Comparison of ENCODE assay signal across 25 cellular contexts in genomic region chr14:31323419-31323818, GRCh38.
A peak's percentile ranks its signal among the peaks of the same experiment; 100 is the strongest.
DNase-seq lines count a peak whose midpoint lies in the region; ATAC-seq, FAIRE-seq and TF ChIP-seq lines count a peak whose summit lies in the region.
"Had no signal": no experiment of that assay in that cellular context is flagged by ENCODE, and none has a peak within 500 bp of the region (broad histone marks: within the 10 kb centered on the region; RNA-seq: fewer than 3 reads in every experiment).

No MANE protein-coding gene starts in this region.

- H3K27me3 Mint-ChIP-seq in WTC11 (ENCODE audit: low read depth), result no peaks in the 10 kb centered on the region
- no peaks in the 10 kb centered on the region for H3K27me3 Mint-ChIP-seq in endodermal cell (ENCODE audit: insufficient read depth)
- H3K27me3 Mint-ChIP-seq: CD4-positive, alpha-beta memory T cell; CD4-positive, CD25-positive, alpha-beta regulatory T cell; CD8-positive, alpha-beta memory T cell had no signal

- TF ChIP-seq CTCF in HepG2 (CRISPR knock-in tag; IDR thresholded peaks at IDR 0.05) (no peak), right lobe of liver (IDR thresholded peaks at IDR 0.05) (no peak), WTC11 (IDR thresholded peaks at IDR 0.05) (no peak), endodermal cell (conservative IDR thresholded peaks at IDR 0.05) (no peak)

- H3K79me2 ChIP-seq in HepG2 (ENCODE audit: insufficient read depth, low read length), result no peaks in the 10 kb centered on the region

- intact Hi-C loops in HepG2 (cut with micrococcal nuclease; ENCODE audit: unreplicated experiment), result no loop called here
- intact Hi-C loops in right lobe of liver (cut with DNase I), result no loop called here

- WGBS in HepG2 (ENCODE audit: low lambda C conversion rate), result 93% methylated on average over 2 of the region's 2 CpGs
- 87% methylated on average over 2 of the region's 2 CpGs for WGBS in right lobe of liver (ENCODE audit: insufficient coverage, low coverage, low lambda C conversion rate, missing lambda C conversion rate)
- no CpG with 5 or more reads among the region's 2 CpGs for WGBS in endodermal cell (ENCODE audit: insufficient coverage in 1 of 2, insufficient read length in 1 of 2), 2 experiments

- H3K27me3 ChIP-seq in HepG2 (ENCODE audit: control insufficient read depth in 1 of 2, insufficient read depth in 2 of 2, low read length in 2 of 2), result no peaks in the 10 kb centered on the region
- H3K27me3 ChIP-seq in right lobe of liver, result no peaks in the 10 kb centered on the region
- H3K27me3 ChIP-seq in endodermal cell (ENCODE audit: control insufficient read depth, insufficient read depth, low read length, poor library complexity, severe bottlenecking), result no peaks in the 10 kb centered on the region
- H3K27me3 ChIP-seq: BE2C, BLaER1 had no signal

- H3K4me1 Mint-ChIP-seq in WTC11, result no peaks in the 10 kb centered on the region
- no peaks in the 10 kb centered on the region for H3K4me1 Mint-ChIP-seq in endodermal cell
- H3K4me1 Mint-ChIP-seq: CD14-positive monocyte; CD8-positive, alpha-beta memory T cell had no signal

- POLR2A ChIA-PET in HepG2 (lab: Yijun Ruan, JAX), result interaction anchor here (0.9 kb wide), 1 partner anchor 116 kb away, joined by 3 read pairs; the partner anchor contains the start of gene HECTD1
- POLR2A ChIA-PET in WTC11 (lab: Charles Lee), result no interaction called here

- DNase-seq in HepG2 (ENCODE audit: low spot score) (no peak), right lobe of liver (no peak), WTC11 (ENCODE audit: low spot score) (no peak), activated T-cell treated with anti-CD3 and anti-CD28 coated beads for 4 hours (no peak), endodermal cell (no peak)
- DNase-seq: ACHN; BE2C; C1 segment of cervical spinal cord; CD4-positive, alpha-beta memory T cell; CD4-positive, CD25-positive, alpha-beta regulatory T cell; CD8-positive, alpha-beta memory T cell; COR-L47; DMS 273 treated with DMSO at 0.1 percent for 48 hours; DMS153; DMS53; DMS79; DND-41; EL; GDM1 had no signal

- no peak overlapping the region for H3K9ac ChIP-seq in HepG2 (ENCODE audit: insufficient read depth, low read depth, low read length)
- no peak overlapping the region for H3K9ac ChIP-seq in endodermal cell (ENCODE audit: extremely low read depth, low read length, poor library complexity, severe bottlenecking)
- H3K9ac ChIP-seq: BLaER1 had no signal

- in situ Hi-C loops in HepG2 (cut with HindIII; ENCODE audit: extremely low pct_ligation_motif_present, low pct_unique_long_range_greater_than_20kb), result no loop called here

- H3K4me1 ChIP-seq in HepG2 (ENCODE audit: insufficient read depth, low read length) (no peaks in the 10 kb centered on the region), right lobe of liver (peaks cover 0 to 18% (median 0%) of the 10 kb centered on the region in 4 donors), endodermal cell (ENCODE audit: control insufficient read depth, insufficient read depth, low read length) (no peaks in the 10 kb centered on the region)
- H3K4me1 ChIP-seq: BE2C, BLaER1 had no signal

- TF ChIP-seq POLR2A in HepG2 (IDR thresholded peaks at IDR 0.05; ENCODE audit: insufficient read depth in 1 of 2, low read depth in 2 of 2, low read length in 2 of 2) (no peak), right lobe of liver (IDR thresholded peaks at IDR 0.05) (no peak)

- CTCF ChIA-PET in HepG2 (lab: Yijun Ruan, JAX; ENCODE audit: low intra/inter-chr PET ratio, low total read pairs) (no interaction called here), WTC11 (lab: Charles Lee) (no interaction called here)

- peaks cover 6% of the 10 kb centered on the region for H3K36me3 Mint-ChIP-seq in WTC11
- H3K36me3 Mint-ChIP-seq in endodermal cell (ENCODE audit: low read depth), result peaks cover 8% of the 10 kb centered on the region

- ATAC-seq in HepG2, result no peak
- ATAC-seq in right lobe of liver, result no peak
- no peak for ATAC-seq in WTC11
- ATAC-seq: GM12878 had no signal

- BruUV-seq in HepG2 (replicated peaks; lab: Mats Ljungman, UMichigan), result no TSS peak

- H3K9me3 ChIP-seq in HepG2 (ENCODE audit: low read length) (no peaks in the 10 kb centered on the region), right lobe of liver (no peaks in the 10 kb centered on the region), endodermal cell (ENCODE audit: control insufficient read depth, low read length) (no peaks in the 10 kb centered on the region)
- H3K9me3 ChIP-seq: BE2C had no signal

- peaks cover 2 to 6% of the 10 kb centered on the region in 2 experiments; a peak in 2 of 5 replicates for H3K36me3 ChIP-seq in HepG2 (replicated peaks in 1 of 2; ENCODE audit: control insufficient read depth in 1 of 2, insufficient read depth in 2 of 2, low read length in 2 of 2)
- no peaks in the 10 kb centered on the region for H3K36me3 ChIP-seq in right lobe of liver
- peaks cover 8% of the 10 kb centered on the region for H3K36me3 ChIP-seq in endodermal cell (ENCODE audit: control insufficient read depth, insufficient read depth, low read length)
- H3K36me3 ChIP-seq: BLaER1 had no signal

- no peak overlapping the region for H2AFZ ChIP-seq in HepG2 (ENCODE audit: low read length)

- H3K4me3 Mint-ChIP-seq in WTC11, result no peak overlapping the region
- H3K4me3 Mint-ChIP-seq in endodermal cell, result no peak overlapping the region
- H3K4me3 Mint-ChIP-seq: CD14-positive monocyte; CD4-positive, alpha-beta memory T cell; CD4-positive, CD25-positive, alpha-beta regulatory T cell; CD8-positive, alpha-beta memory T cell had no signal

- H3K27ac Mint-ChIP-seq in WTC11 (0 out of 2 replicates have a peak overlapping the region, but pooled peaks have one; percentile 57), endodermal cell (no peak overlapping the region)
- H3K27ac Mint-ChIP-seq: CD14-positive monocyte; CD4-positive, CD25-positive, alpha-beta regulatory T cell had no signal

- H3K4me3 ChIP-seq in HepG2 (replicated peaks in 1 of 3; ENCODE audit: insufficient read depth in 1 of 3, low read depth in 2 of 3, low read length in 3 of 3), result no peak overlapping the region
- no peak overlapping the region for H3K4me3 ChIP-seq in right lobe of liver
- H3K4me3 ChIP-seq in endodermal cell (ENCODE audit: low read length), result no peak overlapping the region
- H3K4me3 ChIP-seq: BLaER1, GM12878 had no signal

- TF ChIP-seq EP300 in HepG2 (IDR thresholded peaks at IDR 0.05; ENCODE audit: low read depth in 2 of 2, low read length in 2 of 2) (no peak), HepG2 (CRISPR knock-in tag; IDR thresholded peaks at IDR 0.05; ENCODE audit: borderline replicate concordance) (no peak)

- H3K27ac ChIP-seq in HepG2 (ENCODE audit: extremely low read length, insufficient read depth, low read length) (no peak overlapping the region), right lobe of liver (no peak overlapping the region), endodermal cell (ENCODE audit: low read depth, low read length) (no peak overlapping the region)
- H3K27ac ChIP-seq: 22Rv1, BLaER1 had no signal

- no peak for TF ChIP-seq RAD21 in HepG2 (CRISPR knock-in tag; IDR thresholded peaks at IDR 0.05)

- no peak overlapping the region for H3K4me2 ChIP-seq in HepG2 (ENCODE audit: low read depth, low read length)
- H3K4me2 ChIP-seq: BLaER1 had no signal

- H3K9me3 Mint-ChIP-seq in WTC11 (peaks cover 4% of the 10 kb centered on the region; the same call in 1 of the 2 replicates), endodermal cell (peaks cover 3% of the 10 kb centered on the region)
- H3K9me3 Mint-ChIP-seq: CD14-positive monocyte; CD8-positive, alpha-beta memory T cell had no signal

- no peaks in the 10 kb centered on the region for H4K20me1 ChIP-seq in HepG2 (ENCODE audit: insufficient read depth, low read length)
- H4K20me1 ChIP-seq: BLaER1 had no signal

- FAIRE-seq in HepG2 (lab: Jason Lieb, UNC), result no peak
- FAIRE-seq: GM12892, GM18507 had no signal

TF ChIP-seq in HepG2, 621 proteins besides CTCF, POLR2A, EP300 and RAD21:
- TF ChIP-seq ERF (CRISPR knock-in tag; IDR thresholded peaks at IDR 0.05) (no peak), MAFK (conservative IDR thresholded peaks at IDR 0.05 in 1 of 2, IDR thresholded peaks at IDR 0.05 in 1 of 2; ENCODE audit: low read length in 2 of 2) (peak; percentile 63 to 66), ATRX (CRISPR knock-in tag; IDR thresholded peaks at IDR 0.05; ENCODE audit: borderline replicate concordance) (no peak), MAFF (IDR thresholded peaks at IDR 0.05; ENCODE audit: low read depth, low read length) (peak; percentile 36; the same call in 1 of the 2 replicates), ZNF572 (CRISPR knock-in tag; IDR thresholded peaks at IDR 0.05) (no peak)
TF ChIP-seq in HepG2: peak in this region for 2.

TF ChIP-seq in WTC11, 78 proteins besides CTCF, POLR2A, EP300 and RAD21:
- TF ChIP-seq ATF6 (CRISPR knock-in tag; IDR thresholded peaks at IDR 0.05), result no peak
